In the genomic region with DNA sequence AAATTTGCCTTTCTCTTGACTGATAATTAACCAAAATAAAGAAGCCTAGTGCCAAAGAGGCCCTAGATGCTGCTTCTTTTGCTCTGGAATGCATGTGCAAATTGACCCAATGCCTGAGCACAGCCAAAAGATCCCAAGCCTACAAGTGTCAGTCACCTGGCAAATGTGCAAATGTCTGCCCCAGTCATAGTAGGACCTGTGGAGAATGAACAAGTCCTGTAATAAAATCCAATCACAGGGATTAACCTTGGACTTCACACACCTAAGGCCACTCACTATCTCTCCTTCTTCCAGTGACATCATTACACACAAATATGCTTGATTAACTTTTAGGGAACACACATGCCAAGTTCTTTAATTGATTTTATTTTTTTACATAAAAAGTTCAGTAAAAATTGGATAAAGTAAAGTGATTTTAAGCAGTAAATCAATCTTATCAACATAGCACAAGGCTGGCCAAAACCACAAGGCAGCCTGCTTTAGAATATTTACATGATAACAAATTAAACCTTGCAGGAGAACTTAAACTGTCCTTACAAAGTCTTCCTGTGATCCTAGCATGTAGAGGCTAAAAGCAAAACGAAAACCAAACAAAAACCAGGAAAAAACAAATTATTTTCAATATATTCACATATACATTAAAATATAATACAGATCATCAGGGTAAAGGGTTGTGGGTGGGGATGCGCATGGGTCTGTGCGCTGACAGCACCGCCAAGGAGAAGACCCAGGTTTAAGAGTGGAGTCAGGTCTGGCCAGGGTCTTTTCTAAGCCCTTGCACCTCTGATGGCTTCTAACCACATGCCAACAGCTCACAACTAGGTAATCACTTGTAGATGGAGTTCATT, we compare ENCODE assay signal across 1 cellular context.
TF ChIP-seq lines count a peak whose summit lies in the region.

No MANE protein-coding gene starts in this region.

TF ChIP-seq in IMR-90, 13 proteins besides CTCF, POLR2A, EP300 and RAD21:
- TF ChIP-seq, protein P1, sequence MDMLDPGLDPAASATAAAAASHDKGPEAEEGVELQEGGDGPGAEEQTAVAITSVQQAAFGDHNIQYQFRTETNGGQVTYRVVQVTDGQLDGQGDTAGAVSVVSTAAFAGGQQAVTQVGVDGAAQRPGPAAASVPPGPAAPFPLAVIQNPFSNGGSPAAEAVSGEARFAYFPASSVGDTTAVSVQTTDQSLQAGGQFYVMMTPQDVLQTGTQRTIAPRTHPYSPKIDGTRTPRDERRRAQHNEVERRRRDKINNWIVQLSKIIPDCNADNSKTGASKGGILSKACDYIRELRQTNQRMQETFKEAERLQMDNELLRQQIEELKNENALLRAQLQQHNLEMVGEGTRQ (IDR thresholded peaks at IDR 0.05; ENCODE audit: low read depth, low read length), result no peak
- TF ChIP-seq FOS (IDR thresholded peaks at IDR 0.05; ENCODE audit: low read depth, low read length) (no peak), NFE2L2 (IDR thresholded peaks at IDR 0.05; ENCODE audit: low read depth, low read length) (no peak), MAZ (IDR thresholded peaks at IDR 0.05; ENCODE audit: borderline replicate concordance, low read depth, low read length) (no peak)
- TF ChIP-seq, protein P2, sequence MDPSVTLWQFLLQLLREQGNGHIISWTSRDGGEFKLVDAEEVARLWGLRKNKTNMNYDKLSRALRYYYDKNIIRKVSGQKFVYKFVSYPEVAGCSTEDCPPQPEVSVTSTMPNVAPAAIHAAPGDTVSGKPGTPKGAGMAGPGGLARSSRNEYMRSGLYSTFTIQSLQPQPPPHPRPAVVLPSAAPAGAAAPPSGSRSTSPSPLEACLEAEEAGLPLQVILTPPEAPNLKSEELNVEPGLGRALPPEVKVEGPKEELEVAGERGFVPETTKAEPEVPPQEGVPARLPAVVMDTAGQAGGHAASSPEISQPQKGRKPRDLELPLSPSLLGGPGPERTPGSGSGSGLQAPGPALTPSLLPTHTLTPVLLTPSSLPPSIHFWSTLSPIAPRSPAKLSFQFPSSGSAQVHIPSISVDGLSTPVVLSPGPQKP (IDR thresholded peaks at IDR 0.05; ENCODE audit: borderline replicate concordance, low read depth, low read length), result no peak
